ENCODE assay signal across 1 cellular context in the genomic region with DNA sequence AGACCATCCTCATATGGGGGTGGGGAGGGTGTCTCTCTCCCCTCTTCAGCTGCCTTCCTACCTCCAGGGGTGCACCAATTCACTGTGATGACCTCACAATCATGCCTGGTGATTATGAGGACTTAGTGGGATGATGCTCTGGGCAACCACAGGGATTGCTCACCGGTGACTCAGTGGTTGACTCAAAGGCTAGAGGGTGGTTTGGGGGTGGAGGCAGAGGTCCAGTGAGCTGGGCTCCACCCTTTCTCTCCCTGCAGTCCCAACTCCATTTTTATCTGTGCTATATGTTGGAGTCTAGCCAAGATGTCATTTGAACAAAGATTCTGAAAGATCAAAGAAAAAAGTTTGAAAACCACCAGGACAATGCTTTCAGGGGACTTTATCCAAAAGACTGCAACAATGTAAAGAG.
A peak's percentile ranks its signal among the peaks of the same experiment; 100 is the strongest.
TF ChIP-seq lines count a peak whose summit lies in the region.

No MANE protein-coding gene starts in this region.

TF ChIP-seq in HEK293, 187 proteins besides CTCF, POLR2A, EP300 and RAD21 (continued from another document and continues in another):
- no peak for TF ChIP-seq PRDM4 (tag by site-specific recombination; IDR thresholded peaks at IDR 0.05)
- TF ChIP-seq ZNF785 (tag by site-specific recombination; IDR thresholded peaks at IDR 0.05), result no peak
- TF ChIP-seq GFI1B (tag by site-specific recombination; IDR thresholded peaks at IDR 0.05), result no peak
- TF ChIP-seq ZSCAN30 (tag by site-specific recombination; IDR thresholded peaks at IDR 0.05), result no peak
- TF ChIP-seq ZNF561 (tag by site-specific recombination; IDR thresholded peaks at IDR 0.05; ENCODE audit: borderline replicate concordance), result no peak
- TF ChIP-seq EGR2 (tag by site-specific recombination; IDR thresholded peaks at IDR 0.05; ENCODE audit: low read depth), result peak; percentile 90
- TF ChIP-seq KLF17 (tag by site-specific recombination; IDR thresholded peaks at IDR 0.05), result peak; percentile 99
- TF ChIP-seq ZNF747 (tag by site-specific recombination; IDR thresholded peaks at IDR 0.05), result no peak
- TF ChIP-seq ZNF221 (tag by site-specific recombination; IDR thresholded peaks at IDR 0.05; ENCODE audit: borderline replicate concordance), result no peak
- TF ChIP-seq KLF16 (tag by site-specific recombination; IDR thresholded peaks at IDR 0.05), result 0 out of 2 replicates have a peak, but pooled peaks have one; percentile 54
- peak; percentile 98 for TF ChIP-seq GLIS1 (tag by site-specific recombination; IDR thresholded peaks at IDR 0.05)
- no peak for TF ChIP-seq ZBTB20 (tag by site-specific recombination; IDR thresholded peaks at IDR 0.05)
- TF ChIP-seq TSHZ1 (tag by site-specific recombination; IDR thresholded peaks at IDR 0.05; ENCODE audit: borderline replicate concordance), result peak; percentile 78; the same call in 1 of the 2 replicates
- TF ChIP-seq ZNF530 (tag by site-specific recombination; IDR thresholded peaks at IDR 0.05; ENCODE audit: low read depth), result no peak
- TF ChIP-seq ZNF311 (tag by site-specific recombination; IDR thresholded peaks at IDR 0.05; ENCODE audit: borderline replicate concordance), result no peak
- TF ChIP-seq KLF7 (tag by site-specific recombination; IDR thresholded peaks at IDR 0.05; ENCODE audit: borderline replicate concordance), result no peak
- TF ChIP-seq WT1 (tag by site-specific recombination; IDR thresholded peaks at IDR 0.05), result no peak
- peak; percentile 77; the same call in 1 of the 2 replicates for TF ChIP-seq ZNF394 (tag by site-specific recombination; IDR thresholded peaks at IDR 0.05; ENCODE audit: borderline replicate concordance)
- TF ChIP-seq, protein P1, sequence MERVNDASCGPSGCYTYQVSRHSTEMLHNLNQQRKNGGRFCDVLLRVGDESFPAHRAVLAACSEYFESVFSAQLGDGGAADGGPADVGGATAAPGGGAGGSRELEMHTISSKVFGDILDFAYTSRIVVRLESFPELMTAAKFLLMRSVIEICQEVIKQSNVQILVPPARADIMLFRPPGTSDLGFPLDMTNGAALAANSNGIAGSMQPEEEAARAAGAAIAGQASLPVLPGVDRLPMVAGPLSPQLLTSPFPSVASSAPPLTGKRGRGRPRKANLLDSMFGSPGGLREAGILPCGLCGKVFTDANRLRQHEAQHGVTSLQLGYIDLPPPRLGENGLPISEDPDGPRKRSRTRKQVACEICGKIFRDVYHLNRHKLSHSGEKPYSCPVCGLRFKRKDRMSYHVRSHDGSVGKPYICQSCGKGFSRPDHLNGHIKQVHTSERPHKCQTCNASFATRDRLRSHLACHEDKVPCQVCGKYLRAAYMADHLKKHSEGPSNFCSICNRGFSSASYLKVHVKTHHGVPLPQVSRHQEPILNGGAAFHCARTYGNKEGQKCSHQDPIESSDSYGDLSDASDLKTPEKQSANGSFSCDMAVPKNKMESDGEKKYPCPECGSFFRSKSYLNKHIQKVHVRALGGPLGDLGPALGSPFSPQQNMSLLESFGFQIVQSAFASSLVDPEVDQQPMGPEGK (tag by site-specific recombination; IDR thresholded peaks at IDR 0.05), result peak; percentile 94
- no peak for TF ChIP-seq ZNF169 (tag by site-specific recombination; IDR thresholded peaks at IDR 0.05)
- TF ChIP-seq ZBTB48 (tag by site-specific recombination; IDR thresholded peaks at IDR 0.05), result peak; percentile 58
- TF ChIP-seq ZSCAN5A (tag by site-specific recombination; IDR thresholded peaks at IDR 0.05), result no peak
- TF ChIP-seq, protein P2, sequence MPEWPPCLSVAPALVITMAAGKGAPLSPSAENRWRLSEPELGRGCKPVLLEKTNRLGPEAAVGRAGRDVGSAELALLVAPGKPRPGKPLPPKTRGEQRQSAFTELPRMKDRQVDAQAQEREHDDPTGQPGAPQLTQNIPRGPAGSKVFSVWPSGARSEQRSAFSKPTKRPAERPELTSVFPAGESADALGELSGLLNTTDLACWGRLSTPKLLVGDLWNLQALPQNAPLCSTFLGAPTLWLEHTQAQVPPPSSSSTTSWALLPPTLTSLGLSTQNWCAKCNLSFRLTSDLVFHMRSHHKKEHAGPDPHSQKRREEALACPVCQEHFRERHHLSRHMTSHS (tag by site-specific recombination; IDR thresholded peaks at IDR 0.05), result no peak
- TF ChIP-seq ZNF600 (tag by site-specific recombination; IDR thresholded peaks at IDR 0.05), result no peak; the same call in 1 of the 2 replicates
- TF ChIP-seq ZNF10 (tag by site-specific recombination; IDR thresholded peaks at IDR 0.05), result no peak
- TF ChIP-seq, protein P3, sequence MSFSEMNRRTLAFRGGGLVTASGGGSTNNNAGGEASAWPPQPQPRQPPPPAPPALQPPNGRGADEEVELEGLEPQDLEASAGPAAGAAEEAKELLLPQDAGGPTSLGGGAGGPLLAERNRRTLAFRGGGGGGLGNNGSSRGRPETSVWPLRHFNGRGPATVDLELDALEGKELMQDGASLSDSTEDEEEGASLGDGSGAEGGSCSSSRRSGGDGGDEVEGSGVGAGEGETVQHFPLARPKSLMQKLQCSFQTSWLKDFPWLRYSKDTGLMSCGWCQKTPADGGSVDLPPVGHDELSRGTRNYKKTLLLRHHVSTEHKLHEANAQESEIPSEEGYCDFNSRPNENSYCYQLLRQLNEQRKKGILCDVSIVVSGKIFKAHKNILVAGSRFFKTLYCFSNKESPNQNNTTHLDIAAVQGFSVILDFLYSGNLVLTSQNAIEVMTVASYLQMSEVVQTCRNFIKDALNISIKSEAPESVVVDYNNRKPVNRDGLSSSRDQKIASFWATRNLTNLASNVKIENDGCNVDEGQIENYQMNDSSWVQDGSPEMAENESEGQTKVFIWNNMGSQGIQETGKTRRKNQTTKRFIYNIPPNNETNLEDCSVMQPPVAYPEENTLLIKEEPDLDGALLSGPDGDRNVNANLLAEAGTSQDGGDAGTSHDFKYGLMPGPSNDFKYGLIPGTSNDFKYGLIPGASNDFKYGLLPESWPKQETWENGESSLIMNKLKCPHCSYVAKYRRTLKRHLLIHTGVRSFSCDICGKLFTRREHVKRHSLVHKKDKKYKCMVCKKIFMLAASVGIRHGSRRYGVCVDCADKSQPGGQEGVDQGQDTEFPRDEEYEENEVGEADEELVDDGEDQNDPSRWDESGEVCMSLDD (tag by site-specific recombination; IDR thresholded peaks at IDR 0.05), result peak; percentile 68; the same call in 1 of the 2 replicates
- no peak for TF ChIP-seq ZNF48 (tag by site-specific recombination; IDR thresholded peaks at IDR 0.05)
- TF ChIP-seq KLF10 (tag by site-specific recombination; IDR thresholded peaks at IDR 0.05), result peak; percentile 61
- TF ChIP-seq ZNF391 (tag by site-specific recombination; IDR thresholded peaks at IDR 0.05; ENCODE audit: borderline replicate concordance, low read depth), result 0 out of 2 replicates have a peak, but pooled peaks have one; percentile 25
- no peak for TF ChIP-seq ZNF830 (tag by site-specific recombination; IDR thresholded peaks at IDR 0.05; ENCODE audit: low read depth)
- no peak for TF ChIP-seq ZNF239 (tag by site-specific recombination; IDR thresholded peaks at IDR 0.05)
- no peak for TF ChIP-seq SALL2 (tag by site-specific recombination; IDR thresholded peaks at IDR 0.05; ENCODE audit: borderline replicate concordance)
- TF ChIP-seq FEZF1 (tag by site-specific recombination; IDR thresholded peaks at IDR 0.05), result no peak
- peak; percentile 87 for TF ChIP-seq ZFHX2 (tag by site-specific recombination; conservative IDR thresholded peaks at IDR 0.05)
- peak; percentile 59; the same call in 1 of the 2 replicates for TF ChIP-seq IKZF3 (tag by site-specific recombination; IDR thresholded peaks at IDR 0.05)
- TF ChIP-seq MYNN (tag by site-specific recombination; IDR thresholded peaks at IDR 0.05; ENCODE audit: borderline replicate concordance), result no peak
- TF ChIP-seq ZNF624 (tag by site-specific recombination; IDR thresholded peaks at IDR 0.05), result no peak
- no peak for TF ChIP-seq ZNF423 (tag by site-specific recombination; IDR thresholded peaks at IDR 0.05)
- peak; percentile 74 for TF ChIP-seq SP3 (tag by site-specific recombination; IDR thresholded peaks at IDR 0.05)
- TF ChIP-seq, protein P4, sequence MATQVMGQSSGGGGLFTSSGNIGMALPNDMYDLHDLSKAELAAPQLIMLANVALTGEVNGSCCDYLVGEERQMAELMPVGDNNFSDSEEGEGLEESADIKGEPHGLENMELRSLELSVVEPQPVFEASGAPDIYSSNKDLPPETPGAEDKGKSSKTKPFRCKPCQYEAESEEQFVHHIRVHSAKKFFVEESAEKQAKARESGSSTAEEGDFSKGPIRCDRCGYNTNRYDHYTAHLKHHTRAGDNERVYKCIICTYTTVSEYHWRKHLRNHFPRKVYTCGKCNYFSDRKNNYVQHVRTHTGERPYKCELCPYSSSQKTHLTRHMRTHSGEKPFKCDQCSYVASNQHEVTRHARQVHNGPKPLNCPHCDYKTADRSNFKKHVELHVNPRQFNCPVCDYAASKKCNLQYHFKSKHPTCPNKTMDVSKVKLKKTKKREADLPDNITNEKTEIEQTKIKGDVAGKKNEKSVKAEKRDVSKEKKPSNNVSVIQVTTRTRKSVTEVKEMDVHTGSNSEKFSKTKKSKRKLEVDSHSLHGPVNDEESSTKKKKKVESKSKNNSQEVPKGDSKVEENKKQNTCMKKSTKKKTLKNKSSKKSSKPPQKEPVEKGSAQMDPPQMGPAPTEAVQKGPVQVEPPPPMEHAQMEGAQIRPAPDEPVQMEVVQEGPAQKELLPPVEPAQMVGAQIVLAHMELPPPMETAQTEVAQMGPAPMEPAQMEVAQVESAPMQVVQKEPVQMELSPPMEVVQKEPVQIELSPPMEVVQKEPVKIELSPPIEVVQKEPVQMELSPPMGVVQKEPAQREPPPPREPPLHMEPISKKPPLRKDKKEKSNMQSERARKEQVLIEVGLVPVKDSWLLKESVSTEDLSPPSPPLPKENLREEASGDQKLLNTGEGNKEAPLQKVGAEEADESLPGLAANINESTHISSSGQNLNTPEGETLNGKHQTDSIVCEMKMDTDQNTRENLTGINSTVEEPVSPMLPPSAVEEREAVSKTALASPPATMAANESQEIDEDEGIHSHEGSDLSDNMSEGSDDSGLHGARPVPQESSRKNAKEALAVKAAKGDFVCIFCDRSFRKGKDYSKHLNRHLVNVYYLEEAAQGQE (tag by site-specific recombination; IDR thresholded peaks at IDR 0.05), result peak; percentile 46; the same call in 1 of the 2 replicates
- no peak for TF ChIP-seq ZNF514 (tag by site-specific recombination; IDR thresholded peaks at IDR 0.05)
- TF ChIP-seq ZNF544 (tag by site-specific recombination; IDR thresholded peaks at IDR 0.05), result no peak
- TF ChIP-seq OVOL3 (tag by site-specific recombination; IDR thresholded peaks at IDR 0.05), result no peak
- no peak for TF ChIP-seq ZNF664 (tag by site-specific recombination; IDR thresholded peaks at IDR 0.05)
- TF ChIP-seq ZNF426 (tag by site-specific recombination; IDR thresholded peaks at IDR 0.05), result no peak
- no peak for TF ChIP-seq YY2 (tag by site-specific recombination; IDR thresholded peaks at IDR 0.05)
- no peak for TF ChIP-seq ZNF214 (tag by site-specific recombination; IDR thresholded peaks at IDR 0.05; ENCODE audit: borderline replicate concordance)
